17 cellular contexts compared by ENCODE assay signal in genomic region chr2:173043897-173044472, GRCh38. TPM values are rescaled to one million over a fixed set of nuclear protein-coding genes. Genes with fewer than 3 reads are reported as not detected.
DNase-seq lines count a peak whose midpoint lies in the region; ATAC-seq, FAIRE-seq and TF ChIP-seq lines count a peak whose summit lies in the region.
"Had no signal": no experiment of that assay in that cellular context is flagged by ENCODE, and none has a peak within 500 bp of the region (broad histone marks: within the 10 kb centered on the region; RNA-seq: fewer than 3 reads in every experiment).

No MANE protein-coding gene starts in this region.

- ATAC-seq in Right ventricle myocardium superior (ENCODE audit: poor library complexity) (no peak), WTC11 (peak; percentile 48; the same call in 1 of the 2 replicates), HepG2 (peak; percentile 19; the same call in 1 of the 3 replicates), sciatic nerve (no peak)
- ATAC-seq: CD8-positive, alpha-beta T cell had no signal

- no peaks in the 10 kb centered on the region for H3K79me2 ChIP-seq in HepG2 (ENCODE audit: insufficient read depth, low read length)

- no peaks in the 10 kb centered on the region for H3K36me3 Mint-ChIP-seq in WTC11
- H3K36me3 Mint-ChIP-seq: CD8-positive, alpha-beta T cell; IgD-negative memory B cell had no signal

- H3K27ac Mint-ChIP-seq in WTC11: no peak overlapping the region
- H3K27ac Mint-ChIP-seq: CD8-positive, alpha-beta T cell; IgD-negative memory B cell had no signal

- POLR2A ChIA-PET in WTC11 (lab: Charles Lee): no interaction called here
- POLR2A ChIA-PET in HepG2 (lab: Yijun Ruan, JAX): no interaction called here

- TF ChIP-seq EP300 in HepG2 (IDR thresholded peaks at IDR 0.05; ENCODE audit: low read depth in 2 of 2, low read length in 2 of 2) (no peak), HepG2 (CRISPR knock-in tag; IDR thresholded peaks at IDR 0.05; ENCODE audit: borderline replicate concordance) (no peak)

- no peaks in the 10 kb centered on the region for H3K27me3 Mint-ChIP-seq in WTC11 (ENCODE audit: low read depth)
- H3K27me3 Mint-ChIP-seq: IgD-negative memory B cell had no signal

- no TSS peak for BruUV-seq in HepG2 (replicated peaks; lab: Mats Ljungman, UMichigan)

- H3K4me3 ChIP-seq in left ventricle myocardium inferior (no peak overlapping the region), HepG2 (replicated peaks in 1 of 3; ENCODE audit: insufficient read depth in 1 of 3, low read depth in 2 of 3, low read length in 3 of 3) (no peak overlapping the region), uterus (no peak overlapping the region)
- H3K4me3 ChIP-seq: Peyer's patch had no signal

- H3K27me3 ChIP-seq in left ventricle myocardium inferior (ENCODE audit: low read depth) (no peaks in the 10 kb centered on the region), HepG2 (ENCODE audit: control insufficient read depth in 1 of 2, insufficient read depth in 2 of 2, low read length in 2 of 2) (no peaks in the 10 kb centered on the region), uterus (no peaks in the 10 kb centered on the region)
- H3K27me3 ChIP-seq: BE2C, Peyer's patch had no signal

- no peak overlapping the region for H3K4me2 ChIP-seq in HepG2 (ENCODE audit: low read depth, low read length)

- in situ Hi-C loops in HepG2 (cut with HindIII; ENCODE audit: extremely low pct_ligation_motif_present, low pct_unique_long_range_greater_than_20kb): no loop called here

- no peak overlapping the region for H3K4me3 Mint-ChIP-seq in WTC11
- H3K4me3 Mint-ChIP-seq: CD8-positive, alpha-beta T cell; IgD-negative memory B cell had no signal

- WGBS in HepG2 (ENCODE audit: low lambda C conversion rate): 87% methylated on average over 11 of the region's 11 CpGs

- H3K4me1 ChIP-seq in left ventricle myocardium inferior (peaks cover 29% of the 10 kb centered on the region), HepG2 (ENCODE audit: insufficient read depth, low read length) (peaks cover 15% of the 10 kb centered on the region), uterus (peaks cover 0 to 6% of the 10 kb centered on the region in 2 donors)

- no peak for DNase-seq in left ventricle myocardium inferior
- no peak for DNase-seq in Right ventricle myocardium superior
- DNase-seq in WTC11 (ENCODE audit: low spot score): no peak
- no peak for DNase-seq in HepG2 (ENCODE audit: low spot score)
- no peak for DNase-seq in uterus
- DNase-seq in DMS53 (lab: John Stamatoyannopoulos, UW): no peak
- no peak for DNase-seq in sciatic nerve (ENCODE audit: low spot score)
- DNase-seq in NCI-H2171 (lab: John Stamatoyannopoulos, UW): no peak
- DNase-seq: ACHN; BE2C; CD8-positive, alpha-beta T cell; HCEC 1CT; NCI-H1092 treated with DMSO at 0.1 percent for 48 hours; NCI-H1694; NCI-H748 treated with DMSO at 0.1 percent for 48 hours; Peyer's patch had no signal

- no peak for TF ChIP-seq POLR2A in HepG2 (IDR thresholded peaks at IDR 0.05; ENCODE audit: insufficient read depth in 1 of 2, low read depth in 2 of 2, low read length in 2 of 2)
- no peak for TF ChIP-seq POLR2A in uterus (IDR thresholded peaks at IDR 0.05)

- H3K27ac ChIP-seq in left ventricle myocardium inferior (replicated peaks) (peak overlapping the region; percentile 57), HepG2 (ENCODE audit: extremely low read length, insufficient read depth, low read length) (no peak overlapping the region), uterus (peak overlapping the region; percentile 51 to 60)
- H3K27ac ChIP-seq: Peyer's patch had no signal

- H3K36me3 ChIP-seq in left ventricle myocardium inferior (no peaks in the 10 kb centered on the region), HepG2 (replicated peaks in 1 of 2; ENCODE audit: control insufficient read depth in 1 of 2, insufficient read depth in 2 of 2, low read length in 2 of 2) (no peaks in the 10 kb centered on the region), uterus (no peaks in the 10 kb centered on the region)
- H3K36me3 ChIP-seq: BE2C, Peyer's patch had no signal

- intact Hi-C loops in left ventricle myocardium inferior (cut with micrococcal nuclease): no loop called here
- intact Hi-C loops in Right ventricle myocardium superior (cut with DNase I): no loop called here
- intact Hi-C loops in HepG2 (cut with micrococcal nuclease; ENCODE audit: unreplicated experiment): no loop called here
- intact Hi-C loops in uterus (cut with DNase I; ENCODE audit: low total_unique reads): no loop called here
- intact Hi-C loops in sciatic nerve (cut with DNase I): no loop called here

- no peak for TF ChIP-seq RAD21 in HepG2 (CRISPR knock-in tag; IDR thresholded peaks at IDR 0.05)

- H3K4me1 Mint-ChIP-seq in WTC11: 0 out of 2 replicates have a peak, but pooled peaks cover 3% of the 10 kb centered on the region

- no peaks in the 10 kb centered on the region for H3K9me3 Mint-ChIP-seq in WTC11
- H3K9me3 Mint-ChIP-seq: CD8-positive, alpha-beta T cell; IgD-negative memory B cell had no signal

- CTCF ChIA-PET in WTC11 (lab: Charles Lee): interaction anchor here (0.6 to 2.0 kb wide), 7 partner anchors 12 to 1946 kb away, joined by 3 to 9 read pairs (median 4); no protein-coding TSS in a partner anchor
- CTCF ChIA-PET in HepG2 (lab: Yijun Ruan, JAX; ENCODE audit: low intra/inter-chr PET ratio, low total read pairs): no interaction called here

- no peak for FAIRE-seq in HepG2 (lab: Jason Lieb, UNC)

- H3K9me3 ChIP-seq in left ventricle myocardium inferior (replicated peaks) (no peaks in the 10 kb centered on the region), HepG2 (ENCODE audit: low read length) (no peaks in the 10 kb centered on the region), uterus (no peaks in the 10 kb centered on the region)
- H3K9me3 ChIP-seq: BE2C, Peyer's patch had no signal

- TF ChIP-seq CTCF in left ventricle myocardium inferior (IDR thresholded peaks at IDR 0.05; ENCODE audit: borderline replicate concordance) (no peak), WTC11 (IDR thresholded peaks at IDR 0.05) (no peak), HepG2 (CRISPR knock-in tag; IDR thresholded peaks at IDR 0.05) (no peak), uterus (IDR thresholded peaks at IDR 0.05) (no peak)

- no peak overlapping the region for H2AFZ ChIP-seq in HepG2 (ENCODE audit: low read length)

- no peak overlapping the region for H3K9ac ChIP-seq in HepG2 (ENCODE audit: insufficient read depth, low read depth, low read length)

- no peaks in the 10 kb centered on the region for H4K20me1 ChIP-seq in HepG2 (ENCODE audit: insufficient read depth, low read length)

TF ChIP-seq in WTC11, 78 proteins besides CTCF, POLR2A, EP300 and RAD21 (continues in another document):
- TF ChIP-seq MAX (CRISPR knock-in tag; IDR thresholded peaks at IDR 0.05) (no peak), JAZF1 (CRISPR knock-in tag; IDR thresholded peaks at IDR 0.05) (no peak), ZBTB21 (CRISPR knock-in tag; IDR thresholded peaks at IDR 0.05; ENCODE audit: borderline replicate concordance) (no peak), ZMAT4 (CRISPR knock-in tag; IDR thresholded peaks at IDR 0.05) (no peak)

TF ChIP-seq in HepG2, 621 proteins besides CTCF, POLR2A, EP300 and RAD21 (continues in another document):
- TF ChIP-seq MAZ (IDR thresholded peaks at IDR 0.05; ENCODE audit: borderline replicate concordance, low read depth, low read length) (no peak), MAZ (CRISPR knock-in tag; IDR thresholded peaks at IDR 0.05; ENCODE audit: low read depth) (no peak), PHF20 (CRISPR knock-in tag; IDR thresholded peaks at IDR 0.05) (no peak), FOXM1 (CRISPR knock-in tag; IDR thresholded peaks at IDR 0.05) (no peak), PLSCR1 (CRISPR knock-in tag; IDR thresholded peaks at IDR 0.05; ENCODE audit: borderline replicate concordance) (no peak), AKAP8 (CRISPR knock-in tag; IDR thresholded peaks at IDR 0.05) (no peak), ZNF615 (CRISPR knock-in tag; IDR thresholded peaks at IDR 0.05; ENCODE audit: borderline replicate concordance) (no peak)

RNA-seq across cellular contexts. Expression of gene MAP3K20, which starts 31.7 kb away (rescaled TPM):
- total RNA-seq in left ventricle myocardium inferior: 466 TPM
- 402 TPM for total RNA-seq in Right ventricle myocardium superior
- 14.2 to 15.2 TPM (median 14.5 TPM) in 3 replicates for total RNA-seq in WTC11 (2021)
- total RNA-seq in HepG2 (2016; rRNA removed; fragmentation: Illumina TruSeq; extraction: Trizol): 13.5 and 19.8 TPM in 2 replicates
- 0.91 and 0.97 TPM in 2 replicates for total RNA-seq in HepG2 (2016; cell fraction: cytosol; rRNA removed; fragmentation: Illumina TruSeq; extraction: Trizol; ENCODE audit: low read depth)
- total RNA-seq in HepG2 (2016; cell fraction: insoluble cytoplasmic fraction; rRNA removed; fragmentation: Illumina TruSeq; extraction: Trizol): 12.6 and 19.5 TPM in 2 replicates
- 5.3 and 5.9 TPM in 2 replicates for total RNA-seq in HepG2 (2016; cell fraction: membrane; rRNA removed; fragmentation: Illumina TruSeq; extraction: Trizol)
- 9.5 and 10.6 TPM in 2 replicates for total RNA-seq in HepG2 (2016; cell fraction: nucleus; rRNA removed; fragmentation: Illumina TruSeq; extraction: Trizol)
- polyA plus RNA-seq in HepG2 (2011; rRNA removed): 3.8 and 5.2 TPM in 2 replicates
- 3.0 and 4.0 TPM in 2 replicates for polyA plus RNA-seq in HepG2 (2011; cell fraction: cytosol; rRNA removed)
- 2.1 TPM in 2 replicates for polyA plus RNA-seq in HepG2 (2011; cell fraction: nucleus; rRNA removed)
- polyA plus RNA-seq in HepG2 (2012): 4.8 and 7.8 TPM in 2 replicates
- polyA plus RNA-seq in HepG2 (2016; cell fraction: cytosol; fragmentation: Illumina TruSeq; extraction: Trizol; ENCODE audit: low read depth): 0.62 and 0.82 TPM in 2 replicates
- polyA plus RNA-seq in HepG2 (2016; cell fraction: insoluble cytoplasmic fraction; fragmentation: Illumina TruSeq; extraction: Trizol; ENCODE audit: low read depth): 13.4 and 14.4 TPM in 2 replicates
- polyA plus RNA-seq in HepG2 (2016; cell fraction: membrane; fragmentation: Illumina TruSeq; extraction: Trizol; ENCODE audit: low read depth): 2.1 and 2.3 TPM in 2 replicates
- 6.9 and 7.5 TPM in 2 replicates for polyA plus RNA-seq in HepG2 (2016; cell fraction: nucleus; fragmentation: Illumina TruSeq; extraction: Trizol; ENCODE audit: insufficient read depth, low read depth)
- polyA minus RNA-seq in HepG2 (2011; rRNA and poly(A)+ RNA removed; ENCODE audit: low replicate concordance): 6.7 and 16.9 TPM in 2 replicates
- 7.5 and 13.8 TPM in 2 replicates for polyA minus RNA-seq in HepG2 (2011; cell fraction: cytosol; rRNA and poly(A)+ RNA removed)
- 12.4 and 13.6 TPM in 2 replicates for polyA minus RNA-seq in HepG2 (2011; cell fraction: nucleus; rRNA and poly(A)+ RNA removed)
- 100 to 1,000 TPM in 2 of 4 donors, 10 to 100 TPM in 2; 47.6 to 183 (median 124) TPM for total RNA-seq in uterus
- 36.2 TPM for total RNA-seq in sciatic nerve

Comparison
In these comparisons a context has a peak if more than half of its experiments do, and no peak if none do; other contexts are left out.
1. ATAC-seq: peak in WTC11 (single experiment) and HepG2 (single experiment); none in Right ventricle myocardium superior (single experiment) and sciatic nerve (single experiment).